In the genomic region with DNA sequence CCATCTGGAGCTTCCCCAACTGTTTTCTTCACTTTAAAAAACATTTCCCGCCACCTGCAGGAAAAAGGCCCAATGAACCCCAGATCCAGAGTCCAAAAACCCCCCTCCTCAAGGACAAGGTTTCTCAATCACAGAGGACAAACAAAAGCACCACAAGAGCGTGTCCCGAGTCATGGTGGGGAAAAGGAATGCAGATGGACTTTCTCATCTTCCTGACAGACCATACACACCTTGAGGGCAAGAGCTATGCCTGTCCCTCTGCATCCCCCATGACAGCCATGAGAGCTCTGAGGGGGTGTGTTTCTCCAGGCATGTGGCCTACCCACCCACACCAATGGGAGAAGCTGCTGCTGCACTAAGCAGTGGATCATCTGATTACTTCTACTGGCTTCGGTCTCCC, we compare ENCODE assay signal across 1 cellular context.
TF ChIP-seq lines count a peak whose summit lies in the region.

No MANE protein-coding gene starts in this region.

TF ChIP-seq in HepG2, 621 proteins besides CTCF, POLR2A, EP300 and RAD21 (continued from another document and continues in another):
- TF ChIP-seq, protein P1, sequence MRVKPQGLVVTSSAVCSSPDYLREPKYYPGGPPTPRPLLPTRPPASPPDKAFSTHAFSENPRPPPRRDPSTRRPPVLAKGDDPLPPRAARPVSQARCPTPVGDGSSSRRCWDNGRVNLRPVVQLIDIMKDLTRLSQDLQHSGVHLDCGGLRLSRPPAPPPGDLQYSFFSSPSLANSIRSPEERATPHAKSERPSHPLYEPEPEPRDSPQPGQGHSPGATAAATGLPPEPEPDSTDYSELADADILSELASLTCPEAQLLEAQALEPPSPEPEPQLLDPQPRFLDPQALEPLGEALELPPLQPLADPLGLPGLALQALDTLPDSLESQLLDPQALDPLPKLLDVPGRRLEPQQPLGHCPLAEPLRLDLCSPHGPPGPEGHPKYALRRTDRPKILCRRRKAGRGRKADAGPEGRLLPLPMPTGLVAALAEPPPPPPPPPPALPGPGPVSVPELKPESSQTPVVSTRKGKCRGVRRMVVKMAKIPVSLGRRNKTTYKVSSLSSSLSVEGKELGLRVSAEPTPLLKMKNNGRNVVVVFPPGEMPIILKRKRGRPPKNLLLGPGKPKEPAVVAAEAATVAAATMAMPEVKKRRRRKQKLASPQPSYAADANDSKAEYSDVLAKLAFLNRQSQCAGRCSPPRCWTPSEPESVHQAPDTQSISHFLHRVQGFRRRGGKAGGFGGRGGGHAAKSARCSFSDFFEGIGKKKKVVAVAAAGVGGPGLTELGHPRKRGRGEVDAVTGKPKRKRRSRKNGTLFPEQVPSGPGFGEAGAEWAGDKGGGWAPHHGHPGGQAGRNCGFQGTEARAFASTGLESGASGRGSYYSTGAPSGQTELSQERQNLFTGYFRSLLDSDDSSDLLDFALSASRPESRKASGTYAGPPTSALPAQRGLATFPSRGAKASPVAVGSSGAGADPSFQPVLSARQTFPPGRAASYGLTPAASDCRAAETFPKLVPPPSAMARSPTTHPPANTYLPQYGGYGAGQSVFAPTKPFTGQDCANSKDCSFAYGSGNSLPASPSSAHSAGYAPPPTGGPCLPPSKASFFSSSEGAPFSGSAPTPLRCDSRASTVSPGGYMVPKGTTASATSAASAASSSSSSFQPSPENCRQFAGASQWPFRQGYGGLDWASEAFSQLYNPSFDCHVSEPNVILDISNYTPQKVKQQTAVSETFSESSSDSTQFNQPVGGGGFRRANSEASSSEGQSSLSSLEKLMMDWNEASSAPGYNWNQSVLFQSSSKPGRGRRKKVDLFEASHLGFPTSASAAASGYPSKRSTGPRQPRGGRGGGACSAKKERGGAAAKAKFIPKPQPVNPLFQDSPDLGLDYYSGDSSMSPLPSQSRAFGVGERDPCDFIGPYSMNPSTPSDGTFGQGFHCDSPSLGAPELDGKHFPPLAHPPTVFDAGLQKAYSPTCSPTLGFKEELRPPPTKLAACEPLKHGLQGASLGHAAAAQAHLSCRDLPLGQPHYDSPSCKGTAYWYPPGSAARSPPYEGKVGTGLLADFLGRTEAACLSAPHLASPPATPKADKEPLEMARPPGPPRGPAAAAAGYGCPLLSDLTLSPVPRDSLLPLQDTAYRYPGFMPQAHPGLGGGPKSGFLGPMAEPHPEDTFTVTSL (CRISPR knock-in tag; IDR thresholded peaks at IDR 0.05; ENCODE audit: borderline replicate concordance), result no peak
- TF ChIP-seq HMGA1 (CRISPR knock-in tag; conservative IDR thresholded peaks at IDR 0.05) (no peak), ZNF660 (CRISPR knock-in tag; IDR thresholded peaks at IDR 0.05; ENCODE audit: borderline replicate concordance, low read depth) (no peak), NCOR1 (IDR thresholded peaks at IDR 0.05; ENCODE audit: borderline replicate concordance, low read length) (peak; percentile 89), FOXC1 (CRISPR knock-in tag; IDR thresholded peaks at IDR 0.05; ENCODE audit: borderline replicate concordance) (no peak), ZNF350 (CRISPR knock-in tag; IDR thresholded peaks at IDR 0.05; ENCODE audit: borderline replicate concordance, low read depth) (0 out of 2 replicates have a peak, but pooled peaks have one; percentile 21), MED1 (CRISPR knock-in tag; IDR thresholded peaks at IDR 0.05) (peak; percentile 26; the same call in 1 of the 2 replicates), ZNF282 (IDR thresholded peaks at IDR 0.05; ENCODE audit: partially characterized antibody) (no peak), RBM22 (optimal IDR thresholded peaks at IDR 0.05; ENCODE audit: low read length) (no peak), ZMYM2 (CRISPR knock-in tag; IDR thresholded peaks at IDR 0.05) (peak; percentile 84), PTBP1 (IDR thresholded peaks at IDR 0.05; ENCODE audit: low read depth, low read length, poor library complexity, severe bottlenecking) (no peak), AGO1 (IDR thresholded peaks at IDR 0.05; ENCODE audit: low read depth, low read length, poor library complexity, severe bottlenecking) (no peak), SRSF9 (IDR thresholded peaks at IDR 0.05; ENCODE audit: borderline replicate concordance, insufficient read depth, low read depth, low read length, poor library complexity, severe bottlenecking) (no peak), ZNF572 (CRISPR knock-in tag; IDR thresholded peaks at IDR 0.05) (0 out of 2 replicates have a peak, but pooled peaks have one; percentile 49), ZBTB42 (CRISPR knock-in tag; IDR thresholded peaks at IDR 0.05) (no peak), SP2 (CRISPR knock-in tag; IDR thresholded peaks at IDR 0.05) (no peak), NFYC (CRISPR knock-in tag; IDR thresholded peaks at IDR 0.05) (no peak), ZFY (CRISPR knock-in tag; IDR thresholded peaks at IDR 0.05) (no peak), MEIS2 (CRISPR knock-in tag; IDR thresholded peaks at IDR 0.05) (no peak), ZNF3 (CRISPR knock-in tag; IDR thresholded peaks at IDR 0.05) (no peak), ZIK1 (CRISPR knock-in tag; IDR thresholded peaks at IDR 0.05; ENCODE audit: borderline replicate concordance, low read depth) (no peak), MYC (CRISPR knock-in tag; IDR thresholded peaks at IDR 0.05; ENCODE audit: borderline replicate concordance) (0 out of 2 replicates have a peak, but pooled peaks have one; percentile 25), PLRG1 (conservative IDR thresholded peaks at IDR 0.05) (no peak), ZNF605 (CRISPR knock-in tag; IDR thresholded peaks at IDR 0.05) (no peak), MXD4 (CRISPR knock-in tag; IDR thresholded peaks at IDR 0.05) (no peak)
- TF ChIP-seq, protein P2, sequence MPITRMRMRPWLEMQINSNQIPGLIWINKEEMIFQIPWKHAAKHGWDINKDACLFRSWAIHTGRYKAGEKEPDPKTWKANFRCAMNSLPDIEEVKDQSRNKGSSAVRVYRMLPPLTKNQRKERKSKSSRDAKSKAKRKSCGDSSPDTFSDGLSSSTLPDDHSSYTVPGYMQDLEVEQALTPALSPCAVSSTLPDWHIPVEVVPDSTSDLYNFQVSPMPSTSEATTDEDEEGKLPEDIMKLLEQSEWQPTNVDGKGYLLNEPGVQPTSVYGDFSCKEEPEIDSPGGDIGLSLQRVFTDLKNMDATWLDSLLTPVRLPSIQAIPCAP (CRISPR knock-in tag; IDR thresholded peaks at IDR 0.05; ENCODE audit: low read depth), result no peak
- TF ChIP-seq, protein P3, sequence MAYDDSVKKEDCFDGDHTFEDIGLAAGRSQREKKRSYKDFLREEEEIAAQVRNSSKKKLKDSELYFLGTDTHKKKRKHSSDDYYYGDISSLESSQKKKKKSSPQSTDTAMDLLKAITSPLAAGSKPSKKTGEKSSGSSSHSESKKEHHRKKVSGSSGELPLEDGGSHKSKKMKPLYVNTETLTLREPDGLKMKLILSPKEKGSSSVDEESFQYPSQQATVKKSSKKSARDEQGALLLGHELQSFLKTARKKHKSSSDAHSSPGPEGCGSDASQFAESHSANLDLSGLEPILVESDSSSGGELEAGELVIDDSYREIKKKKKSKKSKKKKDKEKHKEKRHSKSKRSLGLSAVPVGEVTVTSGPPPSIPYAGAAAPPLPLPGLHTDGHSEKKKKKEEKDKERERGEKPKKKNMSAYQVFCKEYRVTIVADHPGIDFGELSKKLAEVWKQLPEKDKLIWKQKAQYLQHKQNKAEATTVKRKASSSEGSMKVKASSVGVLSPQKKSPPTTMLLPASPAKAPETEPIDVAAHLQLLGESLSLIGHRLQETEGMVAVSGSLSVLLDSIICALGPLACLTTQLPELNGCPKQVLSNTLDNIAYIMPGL (CRISPR knock-in tag; IDR thresholded peaks at IDR 0.05; ENCODE audit: borderline replicate concordance in 1 of 2, low read depth in 1 of 2), result no peak
- TF ChIP-seq, protein P4, sequence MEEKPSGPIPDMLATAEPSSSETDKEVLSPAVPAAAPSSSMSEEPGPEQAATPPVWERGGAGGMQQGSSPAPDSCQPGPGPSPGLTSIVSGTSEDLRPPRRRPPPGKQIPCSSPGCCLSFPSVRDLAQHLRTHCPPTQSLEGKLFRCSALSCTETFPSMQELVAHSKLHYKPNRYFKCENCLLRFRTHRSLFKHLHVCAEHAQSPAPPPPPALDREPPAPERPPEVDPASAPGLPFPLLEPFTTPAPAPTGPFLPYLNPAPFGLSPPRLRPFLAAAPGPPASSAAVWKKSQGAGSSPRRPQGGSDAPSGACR (CRISPR knock-in tag; IDR thresholded peaks at IDR 0.05), result no peak
- TF ChIP-seq, protein P5, sequence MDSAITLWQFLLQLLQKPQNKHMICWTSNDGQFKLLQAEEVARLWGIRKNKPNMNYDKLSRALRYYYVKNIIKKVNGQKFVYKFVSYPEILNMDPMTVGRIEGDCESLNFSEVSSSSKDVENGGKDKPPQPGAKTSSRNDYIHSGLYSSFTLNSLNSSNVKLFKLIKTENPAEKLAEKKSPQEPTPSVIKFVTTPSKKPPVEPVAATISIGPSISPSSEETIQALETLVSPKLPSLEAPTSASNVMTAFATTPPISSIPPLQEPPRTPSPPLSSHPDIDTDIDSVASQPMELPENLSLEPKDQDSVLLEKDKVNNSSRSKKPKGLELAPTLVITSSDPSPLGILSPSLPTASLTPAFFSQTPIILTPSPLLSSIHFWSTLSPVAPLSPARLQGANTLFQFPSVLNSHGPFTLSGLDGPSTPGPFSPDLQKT (CRISPR knock-in tag; IDR thresholded peaks at IDR 0.05; ENCODE audit: borderline replicate concordance), result no peak
- TF ChIP-seq, protein P6, sequence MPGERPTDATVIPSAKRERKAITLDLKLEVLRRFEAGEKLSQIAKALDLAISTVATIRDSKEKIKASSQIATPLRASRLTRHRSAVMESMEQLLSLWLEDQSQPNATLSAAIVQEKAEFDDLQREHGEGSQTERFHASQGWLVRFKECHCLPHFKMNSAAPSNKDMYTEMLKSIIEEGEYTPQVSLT (CRISPR knock-in tag; IDR thresholded peaks at IDR 0.05; ENCODE audit: borderline replicate concordance, low read depth), result no peak
- TF ChIP-seq, protein P7, sequence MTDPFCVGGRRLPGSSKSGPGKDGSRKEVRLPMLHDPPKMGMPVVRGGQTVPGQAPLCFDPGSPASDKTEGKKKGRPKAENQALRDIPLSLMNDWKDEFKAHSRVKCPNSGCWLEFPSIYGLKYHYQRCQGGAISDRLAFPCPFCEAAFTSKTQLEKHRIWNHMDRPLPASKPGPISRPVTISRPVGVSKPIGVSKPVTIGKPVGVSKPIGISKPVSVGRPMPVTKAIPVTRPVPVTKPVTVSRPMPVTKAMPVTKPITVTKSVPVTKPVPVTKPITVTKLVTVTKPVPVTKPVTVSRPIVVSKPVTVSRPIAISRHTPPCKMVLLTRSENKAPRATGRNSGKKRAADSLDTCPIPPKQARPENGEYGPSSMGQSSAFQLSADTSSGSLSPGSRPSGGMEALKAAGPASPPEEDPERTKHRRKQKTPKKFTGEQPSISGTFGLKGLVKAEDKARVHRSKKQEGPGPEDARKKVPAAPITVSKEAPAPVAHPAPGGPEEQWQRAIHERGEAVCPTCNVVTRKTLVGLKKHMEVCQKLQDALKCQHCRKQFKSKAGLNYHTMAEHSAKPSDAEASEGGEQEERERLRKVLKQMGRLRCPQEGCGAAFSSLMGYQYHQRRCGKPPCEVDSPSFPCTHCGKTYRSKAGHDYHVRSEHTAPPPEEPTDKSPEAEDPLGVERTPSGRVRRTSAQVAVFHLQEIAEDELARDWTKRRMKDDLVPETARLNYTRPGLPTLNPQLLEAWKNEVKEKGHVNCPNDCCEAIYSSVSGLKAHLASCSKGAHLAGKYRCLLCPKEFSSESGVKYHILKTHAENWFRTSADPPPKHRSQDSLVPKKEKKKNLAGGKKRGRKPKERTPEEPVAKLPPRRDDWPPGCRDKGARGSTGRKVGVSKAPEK (CRISPR knock-in tag; IDR thresholded peaks at IDR 0.05; ENCODE audit: borderline replicate concordance), result 0 out of 2 replicates have a peak, but pooled peaks have one; percentile 28
- TF ChIP-seq, protein P8, sequence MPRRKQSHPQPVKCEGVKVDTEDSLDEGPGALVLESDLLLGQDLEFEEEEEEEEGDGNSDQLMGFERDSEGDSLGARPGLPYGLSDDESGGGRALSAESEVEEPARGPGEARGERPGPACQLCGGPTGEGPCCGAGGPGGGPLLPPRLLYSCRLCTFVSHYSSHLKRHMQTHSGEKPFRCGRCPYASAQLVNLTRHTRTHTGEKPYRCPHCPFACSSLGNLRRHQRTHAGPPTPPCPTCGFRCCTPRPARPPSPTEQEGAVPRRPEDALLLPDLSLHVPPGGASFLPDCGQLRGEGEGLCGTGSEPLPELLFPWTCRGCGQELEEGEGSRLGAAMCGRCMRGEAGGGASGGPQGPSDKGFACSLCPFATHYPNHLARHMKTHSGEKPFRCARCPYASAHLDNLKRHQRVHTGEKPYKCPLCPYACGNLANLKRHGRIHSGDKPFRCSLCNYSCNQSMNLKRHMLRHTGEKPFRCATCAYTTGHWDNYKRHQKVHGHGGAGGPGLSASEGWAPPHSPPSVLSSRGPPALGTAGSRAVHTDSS (CRISPR knock-in tag; conservative IDR thresholded peaks at IDR 0.05), result no peak
- TF ChIP-seq, protein P9, sequence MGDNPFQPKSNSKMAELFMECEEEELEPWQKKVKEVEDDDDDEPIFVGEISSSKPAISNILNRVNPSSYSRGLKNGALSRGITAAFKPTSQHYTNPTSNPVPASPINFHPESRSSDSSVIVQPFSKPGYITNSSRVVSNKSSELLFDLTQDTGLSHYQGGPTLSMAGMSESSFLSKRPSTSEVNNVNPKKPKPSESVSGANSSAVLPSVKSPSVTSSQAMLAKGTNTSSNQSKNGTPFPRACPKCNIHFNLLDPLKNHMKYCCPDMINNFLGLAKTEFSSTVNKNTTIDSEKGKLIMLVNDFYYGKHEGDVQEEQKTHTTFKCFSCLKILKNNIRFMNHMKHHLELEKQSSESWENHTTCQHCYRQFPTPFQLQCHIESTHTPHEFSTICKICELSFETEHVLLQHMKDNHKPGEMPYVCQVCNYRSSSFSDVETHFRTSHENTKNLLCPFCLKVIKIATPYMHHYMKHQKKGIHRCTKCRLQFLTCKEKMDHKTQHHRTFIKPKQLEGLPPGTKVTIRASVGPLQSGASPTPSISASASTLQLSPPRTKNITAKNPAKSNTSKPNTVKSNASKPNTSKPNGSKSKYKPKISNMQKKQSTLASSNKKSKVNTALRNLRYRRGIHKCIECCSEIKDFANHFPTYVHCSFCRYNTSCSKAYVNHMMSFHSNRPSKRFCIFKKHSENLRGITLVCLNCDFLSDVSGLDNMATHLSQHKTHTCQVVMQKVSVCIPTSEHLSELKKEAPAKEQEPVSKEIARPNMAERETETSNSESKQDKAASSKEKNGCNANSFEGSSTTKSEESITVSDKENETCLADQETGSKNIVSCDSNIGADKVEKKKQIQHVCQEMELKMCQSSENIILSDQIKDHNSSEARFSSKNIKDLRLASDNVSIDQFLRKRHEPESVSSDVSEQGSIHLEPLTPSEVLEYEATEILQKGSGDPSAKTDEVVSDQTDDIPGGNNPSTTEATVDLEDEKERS (CRISPR knock-in tag; IDR thresholded peaks at IDR 0.05), result 0 out of 2 replicates have a peak, but pooled peaks have one; percentile 33
